9 cellular contexts compared by ENCODE assay signal in the genomic region with DNA sequence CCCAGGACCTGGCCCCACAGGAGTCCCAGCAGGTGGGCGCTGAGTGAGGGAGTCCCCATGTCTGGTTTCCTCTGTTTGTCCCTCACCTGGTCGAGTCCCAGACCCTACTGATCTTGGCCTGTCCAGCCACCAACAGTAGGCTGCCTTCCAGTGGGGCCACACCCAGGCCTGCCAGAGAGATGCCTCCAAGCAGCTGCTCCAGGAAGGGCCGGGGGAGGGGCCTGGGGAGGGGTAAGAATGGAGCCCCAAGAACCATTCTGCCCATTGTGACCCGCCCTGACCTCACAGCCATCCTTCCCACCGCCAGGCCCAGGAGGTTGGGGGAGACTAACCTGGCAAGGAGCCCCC. TPM values are rescaled to one million over a fixed set of nuclear protein-coding genes. Genes with fewer than 3 reads are reported as not detected.
DNase-seq lines count a peak whose midpoint lies in the region; ATAC-seq and TF ChIP-seq lines count a peak whose summit lies in the region.
"Had no signal": no experiment of that assay in that cellular context is flagged by ENCODE, and none has a peak within 500 bp of the region (broad histone marks: within the 10 kb centered on the region; RNA-seq: fewer than 3 reads in every experiment).

No MANE protein-coding gene starts in this region.

- no peak overlapping the region for H3K27ac ChIP-seq in aorta (ENCODE audit: low read depth in 1 of 2, low read length in 2 of 2)

- H3K36me3 ChIP-seq in skeletal muscle satellite cell (ENCODE audit: insufficient read depth, low read length) = peaks cover 29% of the 10 kb centered on the region
- H3K36me3 ChIP-seq in aorta (ENCODE audit: control insufficient read depth in 1 of 2, insufficient read depth in 2 of 2, low read length in 1 of 2) = no peaks in the 10 kb centered on the region

- H3K27ac Mint-ChIP-seq in T-helper 17 cell = no peak overlapping the region

- H3K27me3 ChIP-seq in skeletal muscle satellite cell (ENCODE audit: control insufficient read depth, insufficient read depth, low read length) (no peaks in the 10 kb centered on the region), aorta (ENCODE audit: control insufficient read depth in 1 of 2, insufficient read depth in 2 of 2, low read length in 1 of 2) (no peaks in the 10 kb centered on the region)

- intact Hi-C loops in aorta (cut with DNase I) = loop anchor here (1.0 to 10.0 kb wide), 5 partner anchors 79 to 397 kb away; no protein-coding TSS in a partner anchor

- peak overlapping the region; percentile 84 for H3K9ac ChIP-seq in skeletal muscle satellite cell (ENCODE audit: low read depth, low read length)

- H3K27me3 Mint-ChIP-seq in T-helper 17 cell = peaks cover 11% of the 10 kb centered on the region

- H3K4me3 ChIP-seq in GM12865 (ENCODE audit: low read depth, low read length) (peak overlapping the region; percentile 67), fibroblast of the aortic adventitia (ENCODE audit: low read depth, low read length) (peak overlapping the region; percentile 77), skeletal muscle satellite cell (ENCODE audit: low read length) (peak overlapping the region; percentile 76), aorta (ENCODE audit: low read length in 2 of 2) (peak overlapping the region in 1 of 2 donors; percentile 31)

- peaks cover 9% of the 10 kb centered on the region for H3K4me1 Mint-ChIP-seq in T-helper 17 cell

- no peaks in the 10 kb centered on the region for H3K36me3 Mint-ChIP-seq in T-helper 17 cell (ENCODE audit: low read depth)

- ATAC-seq in T-helper 17 cell = no peak
- no peak for ATAC-seq in HG03108 (IDR thresholded peaks at IDR 0.05; ENCODE audit: unreplicated experiment)
- no peak for ATAC-seq in aorta (ENCODE audit: low FRiP score)

- peak overlapping the region; percentile 92 for H3K4me2 ChIP-seq in skeletal muscle satellite cell (ENCODE audit: low read length)

- H3K4me1 ChIP-seq in skeletal muscle satellite cell (ENCODE audit: control insufficient read depth, insufficient read depth, low read length) (peaks cover 17% of the 10 kb centered on the region), aorta (ENCODE audit: control insufficient read depth in 1 of 2, insufficient read depth in 2 of 2, low read length in 2 of 2) (no peaks in the 10 kb centered on the region)

- TF ChIP-seq CTCF in GM12865 (IDR thresholded peaks at IDR 0.05; ENCODE audit: insufficient read depth, low read depth, low read length, missing control alignments) (no peak), fibroblast of the aortic adventitia (IDR thresholded peaks at IDR 0.05; ENCODE audit: insufficient read depth, low read length) (no peak)

- H3K4me3 Mint-ChIP-seq in T-helper 17 cell = peak overlapping the region; percentile 84

- 64 to 69% methylated on average over 5 of the region's 5 CpGs for WGBS in aorta, 2 donors

- no peaks in the 10 kb centered on the region for H3K9me3 ChIP-seq in T-helper 17 cell (ENCODE audit: control insufficient read depth, low read length, poor library complexity, severe bottlenecking)
- H3K9me3 ChIP-seq in skeletal muscle satellite cell (replicated peaks; ENCODE audit: low read length) = no peaks in the 10 kb centered on the region
- H3K9me3 ChIP-seq in aorta (ENCODE audit: control insufficient read depth, low read length) = no peaks in the 10 kb centered on the region

- no peak for DNase-seq in GM12865 (ENCODE audit: low read depth)
- DNase-seq in T-helper 17 cell = no peak
- no peak for DNase-seq in fibroblast of the aortic adventitia (ENCODE audit: low read depth)
- no peak for DNase-seq in aorta
- DNase-seq in NCI-H2171 (lab: John Stamatoyannopoulos, UW) = no peak
- DNase-seq in UCSD-AML1 (lab: John Stamatoyannopoulos, UW; ENCODE audit: unreplicated experiment) = no peak
- DNase-seq: activated CD4-positive, CD25-positive, alpha-beta regulatory T cell treated with anti-CD3 and anti-CD28 coated beads, Interleukin-2, amount 50 U/mL, for 72 hours had no signal

RNA-seq across cellular contexts. Expression of a gene that starts 0.7 kb away (rescaled TPM):
- total RNA-seq in T-helper 17 cell = 10 to 100 TPM; 11.3 to 16.4 TPM
- total RNA-seq in fibroblast of the aortic adventitia (ENCODE audit: low replicate concordance) = 49.9 and 63.6 TPM in 2 replicates
- 59.4 and 91.0 TPM in 2 replicates for total RNA-seq in skeletal muscle satellite cell (2012; rRNA removed)
- total RNA-seq in aorta = 10 to 100 TPM; 27.8 to 41.9 TPM
- polyA plus RNA-seq in aorta = 10 to 100 TPM; 16.7 to 64.0 TPM

RNA-seq across cellular contexts. Expression of a gene that starts 12.8 kb away (rescaled TPM):
- total RNA-seq in T-helper 17 cell = under 1 TPM; 0.05 to 0.18 TPM
- total RNA-seq in fibroblast of the aortic adventitia (ENCODE audit: low replicate concordance) = 0.41 and 1.8 TPM in 2 replicates
- 0.51 and 1.1 TPM in 2 replicates for total RNA-seq in skeletal muscle satellite cell (2012; rRNA removed)
- total RNA-seq in aorta = 1 to 10 TPM in 1 of 2 donors, under 1 TPM in 1; 0.29 to 2.8 TPM
- polyA plus RNA-seq in aorta = not detected

RNA-seq across cellular contexts. Expression of a gene that starts 15.2 kb away (rescaled TPM):
- total RNA-seq in T-helper 17 cell = not detected
- total RNA-seq in fibroblast of the aortic adventitia (ENCODE audit: low replicate concordance) = not detected in 2 replicates
- under 0.01 TPM in 1 of 2 replicates, not detected in the other for total RNA-seq in skeletal muscle satellite cell (2012; rRNA removed)
- total RNA-seq in aorta = not detected
- polyA plus RNA-seq in aorta = 1 to 10 TPM; 1.5 to 1.9 TPM

RNA-seq across cellular contexts. Expression of a gene that starts 39.5 kb away (rescaled TPM):
- total RNA-seq in T-helper 17 cell = 1 to 10 TPM; 1.2 to 1.3 TPM
- total RNA-seq in fibroblast of the aortic adventitia (ENCODE audit: low replicate concordance) = 0.99 and 1.7 TPM in 2 replicates
- total RNA-seq in skeletal muscle satellite cell (2012; rRNA removed) = 0.44 and 0.51 TPM in 2 replicates
- 1 to 10 TPM; 1.3 to 1.8 TPM for total RNA-seq in aorta
- 1 to 10 TPM in 1 of 2 donors, under 1 TPM in 1; 0.77 to 1.0 TPM for polyA plus RNA-seq in aorta
